ENCODE assay signal across 25 cellular contexts in the genomic region with DNA sequence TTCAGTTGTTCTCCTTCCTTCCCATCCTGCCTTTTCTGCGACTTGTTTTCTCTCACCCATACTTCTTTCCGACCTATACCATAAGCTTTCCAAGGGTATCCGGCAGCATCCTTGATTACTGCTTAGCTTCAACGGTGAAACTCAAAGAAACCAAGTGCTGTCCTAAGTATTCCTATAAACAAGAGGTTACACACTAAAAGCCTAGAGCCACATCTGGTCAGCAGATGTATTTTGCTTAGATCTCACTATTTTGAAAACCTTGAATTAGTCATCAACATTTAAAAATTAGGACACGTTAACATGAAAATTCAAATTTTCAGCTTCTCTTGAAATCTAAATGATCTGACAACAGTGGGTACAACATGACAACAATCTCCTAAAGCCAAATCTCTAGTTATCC. TPM values are rescaled to one million over a fixed set of nuclear protein-coding genes. Genes with fewer than 3 reads are reported as not detected.
DNase-seq lines count a peak whose midpoint lies in the region; TF ChIP-seq lines count a peak whose summit lies in the region.
"Had no signal": no experiment of that assay in that cellular context is flagged by ENCODE, and none has a peak within 500 bp of the region (broad histone marks: within the 10 kb centered on the region; RNA-seq: fewer than 3 reads in every experiment).

No MANE protein-coding gene starts in this region.

- no peak overlapping the region for H3K4me3 Mint-ChIP-seq in osteocyte (ENCODE audit: unreplicated experiment)
- H3K4me3 Mint-ChIP-seq: activated T-cell treated with anti-CD3 and anti-CD28 coated beads, Interleukin-2, amount 50 U/mL, for 72 hours; brain; natural killer cell treated with Interleukin-12 subunit alpha and Interleukin-12 subunit beta and Interleukin-15 and Interleukin-18, amount 100 ng/mL, for 72 hours had no signal

- H3K36me3 ChIP-seq in BJ (ENCODE audit: control insufficient read depth, insufficient read depth, low read length) (no peaks in the 10 kb centered on the region), fibroblast of lung (ENCODE audit: control insufficient read depth, insufficient read depth, low read length) (no peaks in the 10 kb centered on the region)
- H3K36me3 ChIP-seq: gastrocnemius medialis, HAP-1 had no signal

- H3K9me3 ChIP-seq in fibroblast of lung (ENCODE audit: control insufficient read depth, insufficient read depth, low read depth, low read length) = no peaks in the 10 kb centered on the region
- H3K9me3 ChIP-seq: gastrocnemius medialis, HAP-1 had no signal

- no peaks in the 10 kb centered on the region for H4K20me1 ChIP-seq in fibroblast of lung (ENCODE audit: control insufficient read depth, extremely low read depth, insufficient read depth, low read length)

- H3K27me3 ChIP-seq in BJ (ENCODE audit: control insufficient read depth, insufficient read depth, low read length) (no peaks in the 10 kb centered on the region), fibroblast of lung (ENCODE audit: control insufficient read depth, insufficient read depth, low read length) (no peaks in the 10 kb centered on the region)
- H3K27me3 ChIP-seq: gastrocnemius medialis had no signal

- peak overlapping the region; percentile 67 for H3K27ac ChIP-seq in fibroblast of lung (ENCODE audit: insufficient read depth, low read length)
- H3K27ac ChIP-seq: coronary artery, gastrocnemius medialis had no signal

- no peak for TF ChIP-seq CTCF in BJ (IDR thresholded peaks at IDR 0.05; ENCODE audit: insufficient read depth, low read depth, low read length)
- no peak for TF ChIP-seq CTCF in fibroblast of lung (conservative IDR thresholded peaks at IDR 0.05 in 1 of 2, IDR thresholded peaks at IDR 0.05 in 1 of 2; ENCODE audit: low read depth in 1 of 2, low read length in 2 of 2)
- no peak for TF ChIP-seq CTCF in osteocyte (IDR thresholded peaks at IDR 0.05)

- peak overlapping the region; percentile 90 for H3K4me2 ChIP-seq in fibroblast of lung (ENCODE audit: extremely low read depth, insufficient read depth, low read length)

- H3K4me1 Mint-ChIP-seq in osteocyte (ENCODE audit: unreplicated experiment) = peaks cover 38% of the 10 kb centered on the region

- no peak overlapping the region for H2AFZ ChIP-seq in fibroblast of lung (ENCODE audit: low read length)

- H3K79me2 ChIP-seq in fibroblast of lung (ENCODE audit: control insufficient read depth, insufficient read depth, low read length) = peaks cover 93% of the 10 kb centered on the region

- CTCF ChIA-PET in BJ (lab: Yijun Ruan, JAX) = no interaction called here

- H3K4me1 ChIP-seq in fibroblast of lung (ENCODE audit: control insufficient read depth, extremely low read depth, insufficient read depth, low read length) = peaks cover 24% of the 10 kb centered on the region

- H3K27me3 Mint-ChIP-seq in osteocyte (ENCODE audit: unreplicated experiment) = no peaks in the 10 kb centered on the region
- H3K27me3 Mint-ChIP-seq: brain; natural killer cell treated with Interleukin-12 subunit alpha and Interleukin-12 subunit beta and Interleukin-15 and Interleukin-18, amount 100 ng/mL, for 72 hours; progenitor cell of endocrine pancreas had no signal

- H3K4me3 ChIP-seq in BJ (ENCODE audit: low read depth, low read length) (no peak overlapping the region), fibroblast of lung (replicated peaks in 1 of 4; ENCODE audit: control extremely low read depth in 1 of 4, insufficient read depth in 1 of 4, low read depth in 3 of 4, low read length in 4 of 4) (peak overlapping the region in 1 of 4 experiments; percentile 23)
- H3K4me3 ChIP-seq: coronary artery, gastrocnemius medialis, HAP-1, skin epidermis had no signal

- peak; percentile 87 for DNase-seq in BJ (ENCODE audit: low read depth)
- peak; percentile 59 for DNase-seq in LHCN-M2 (ENCODE audit: low read depth)
- peak; percentile 76 to 93 for DNase-seq in fibroblast of lung (ENCODE audit: low read depth in 2 of 2)
- DNase-seq in osteocyte (ENCODE audit: extremely low spot score, unreplicated experiment) = no peak
- DNase-seq in KG1 (lab: John Stamatoyannopoulos, UW) = no peak
- no peak for DNase-seq in NK-92 treated with Interleukin-12 subunit alpha and Interleukin-12 subunit beta, amount 100 ng/mL, for 24 hours (lab: John Stamatoyannopoulos, UW)
- DNase-seq in stimulated activated CD4-positive, alpha-beta T cell treated with anti-CD3 and anti-CD28 coated beads, Interleukin-4, amount 100 ng/mL, for 1 hour = no peak
- DNase-seq in D341Med (ENCODE audit: low spot score) = no peak
- DNase-seq: activated CD4-positive, alpha-beta T cell treated with anti-CD3 and anti-CD28 coated beads for 1 hour; activated naive CD4-positive, alpha-beta T cell treated with anti-CD3 and anti-CD28 coated beads, Interleukin-2, amount 50 U/mL, for 16 hours; activated T-cell treated with anti-CD3 and anti-CD28 coated beads, Interleukin-2, amount 50 U/mL, for 72 hours; AML-193; DMS79; gastrocnemius medialis; kidney glomerular epithelial cell; mesendoderm; NCI-H2107; NCI-H524; stimulated activated naive CD4-positive, alpha-beta T cell treated with Interleukin-2 at 50 U/mL for 16 hours had no signal

- H3K9ac ChIP-seq in fibroblast of lung (ENCODE audit: insufficient read depth, low read length) = no peak overlapping the region

- POLR2A ChIA-PET in BJ (lab: Charles Lee) = no interaction called here

- peak overlapping the region; percentile 63 for H3K27ac Mint-ChIP-seq in osteocyte (ENCODE audit: unreplicated experiment)
- H3K27ac Mint-ChIP-seq: activated T-cell treated with anti-CD3 and anti-CD28 coated beads, Interleukin-2, amount 50 U/mL, for 72 hours; natural killer cell treated with Interleukin-12 subunit alpha and Interleukin-12 subunit beta and Interleukin-15 and Interleukin-18, amount 100 ng/mL, for 72 hours; progenitor cell of endocrine pancreas had no signal

- H3K36me3 Mint-ChIP-seq in osteocyte (ENCODE audit: unreplicated experiment) = no peaks in the 10 kb centered on the region
- H3K36me3 Mint-ChIP-seq: natural killer cell treated with Interleukin-12 subunit alpha and Interleukin-12 subunit beta and Interleukin-15 and Interleukin-18, amount 100 ng/mL, for 72 hours had no signal

- no peaks in the 10 kb centered on the region for H3K9me3 Mint-ChIP-seq in osteocyte (ENCODE audit: unreplicated experiment)
- H3K9me3 Mint-ChIP-seq: activated T-cell treated with anti-CD3 and anti-CD28 coated beads, Interleukin-2, amount 50 U/mL, for 72 hours; natural killer cell treated with Interleukin-12 subunit alpha and Interleukin-12 subunit beta and Interleukin-15 and Interleukin-18, amount 100 ng/mL, for 72 hours had no signal

RNA-seq across cellular contexts. Expression of gene ARHGAP21, which starts 20.0 kb away (rescaled TPM):
- polyA plus RNA-seq in BJ (2011; rRNA removed) (75.8 and 99.4 TPM in 2 replicates), fibroblast of lung (105 and 134 TPM in 2 replicates)
- polyA minus RNA-seq in BJ (2011; rRNA and poly(A)+ RNA removed) = 99.2 and 104 TPM in 2 replicates
- total RNA-seq in LHCN-M2 (2014; rRNA removed) (63.9 and 65.7 TPM in 2 replicates), fibroblast of lung (105 and 173 TPM in 2 replicates), osteocyte (160 and 170 TPM in 2 replicates)
- polyA plus RNA-seq in LHCN-M2 (2012) = 20.0 TPM
- 48.3 and 58.6 TPM in 2 replicates for polyA plus RNA-seq in fibroblast of lung (2012)
- polyA minus RNA-seq in fibroblast of lung (ENCODE audit: low replicate concordance) = 27.4 and 39.4 TPM in 2 replicates

Comparison
In these comparisons a context has a peak if more than half of its experiments do, and no peak if none do; other contexts are left out.
1. DNase-seq: peak in BJ (single experiment), LHCN-M2 (single experiment) and fibroblast of lung (2 of 2); none in osteocyte (single experiment), KG1 (single experiment), NK-92 treated with Interleukin-12 subunit alpha and Interleukin-12 subunit beta, amount 100 ng/mL, for 24 hours (single experiment), stimulated activated CD4-positive, alpha-beta T cell treated with anti-CD3 and anti-CD28 coated beads, Interleukin-4, amount 100 ng/mL, for 1 hour (single experiment) and D341Med (single experiment).